In the genomic region with DNA sequence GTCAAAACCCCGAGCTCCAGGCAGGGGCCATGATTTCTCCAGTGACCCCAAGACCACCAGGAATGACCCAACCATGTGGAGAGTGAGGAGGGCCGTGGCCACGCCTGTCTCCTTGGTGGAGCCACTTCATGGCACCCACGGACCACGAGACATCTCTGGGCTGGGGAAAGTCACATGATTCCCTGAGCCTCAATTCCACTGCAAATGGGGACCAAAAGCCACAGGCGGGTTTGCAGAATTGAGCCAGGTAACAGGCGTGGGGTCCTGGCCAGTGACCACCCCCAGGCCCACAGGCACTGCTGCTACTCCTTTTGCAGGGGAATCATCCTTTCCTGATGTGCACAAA, we compare ENCODE assay signal across 1 cellular context.
TF ChIP-seq lines count a peak whose summit lies in the region.

No MANE protein-coding gene starts in this region.

TF ChIP-seq in K562, 482 proteins besides CTCF, POLR2A, EP300 and RAD21 (continued from another document):
- TF ChIP-seq, protein P1, sequence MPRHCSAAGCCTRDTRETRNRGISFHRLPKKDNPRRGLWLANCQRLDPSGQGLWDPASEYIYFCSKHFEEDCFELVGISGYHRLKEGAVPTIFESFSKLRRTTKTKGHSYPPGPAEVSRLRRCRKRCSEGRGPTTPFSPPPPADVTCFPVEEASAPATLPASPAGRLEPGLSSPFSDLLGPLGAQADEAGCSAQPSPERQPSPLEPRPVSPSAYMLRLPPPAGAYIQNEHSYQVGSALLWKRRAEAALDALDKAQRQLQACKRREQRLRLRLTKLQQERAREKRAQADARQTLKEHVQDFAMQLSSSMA (CRISPR knock-in tag; IDR thresholded peaks at IDR 0.05): no peak
